In the genomic region with DNA sequence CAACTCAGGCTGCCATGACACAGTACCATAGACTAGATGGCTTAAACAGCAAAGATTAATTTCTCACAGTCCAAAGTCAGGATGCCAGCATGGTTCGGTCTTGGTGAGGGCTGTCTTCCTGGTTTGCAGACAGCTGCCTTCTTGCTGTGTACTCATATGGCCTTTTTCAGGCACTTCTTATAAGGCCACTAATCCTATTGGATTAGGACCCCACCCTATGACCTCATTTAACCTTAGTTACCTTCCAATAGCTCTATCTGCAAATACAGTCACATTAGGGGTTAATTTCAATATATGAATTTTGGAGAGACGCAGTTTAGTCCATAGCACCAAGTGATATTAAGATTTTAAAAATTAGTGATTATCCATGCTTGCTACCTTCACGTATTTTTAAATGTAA, we compare ENCODE assay signal across 29 cellular contexts.
"Had no signal": no experiment of that assay in that cellular context is flagged by ENCODE, and none has a peak within 500 bp of the region (broad histone marks: within the 10 kb centered on the region; RNA-seq: fewer than 3 reads in every experiment).

No MANE protein-coding gene starts in this region.

- H3K4me2 ChIP-seq: hepatocyte had no signal

- H3K27me3 Mint-ChIP-seq: dendritic cell treated with granulocyte-macrophage colony-stimulating factor and Interleukin-4, amounts not matched to agents 40 ng/mL and 50 ng/mL, for 4 days; effector memory CD8-positive, alpha-beta T cell had no signal

- H3K9me3 ChIP-seq: colonic mucosa, gastrocnemius medialis had no signal

- H3K27ac Mint-ChIP-seq: dendritic cell treated with granulocyte-macrophage colony-stimulating factor and Interleukin-4, amounts not matched to agents 40 ng/mL and 50 ng/mL, for 4 days; effector memory CD8-positive, alpha-beta T cell; endodermal cell had no signal

- ATAC-seq: effector memory CD8-positive, alpha-beta T cell; foreskin keratinocyte; gastrocnemius medialis; gastroesophageal sphincter; heart left ventricle; heart right ventricle had no signal

- H3K9me3 Mint-ChIP-seq: dendritic cell treated with granulocyte-macrophage colony-stimulating factor and Interleukin-4, amounts not matched to agents 40 ng/mL and 50 ng/mL, for 4 days; endodermal cell had no signal

- H2AFZ ChIP-seq: hepatocyte had no signal

- H3K36me3 ChIP-seq: colonic mucosa, esophagus muscularis mucosa, esophagus squamous epithelium, gastrocnemius medialis, gastroesophageal sphincter, heart left ventricle, heart right ventricle had no signal

- H3K4me3 ChIP-seq: colonic mucosa, coronary artery, dorsolateral prefrontal cortex, esophagus muscularis mucosa, esophagus squamous epithelium, gastrocnemius medialis, gastroesophageal sphincter, heart left ventricle, heart right ventricle, hepatocyte had no signal

- FAIRE-seq: colon, endometrium, endothelial cell of umbilical vein, frontal cortex had no signal

- H3K79me2 ChIP-seq: hepatocyte had no signal

- H3K4me3 Mint-ChIP-seq: dendritic cell treated with granulocyte-macrophage colony-stimulating factor and Interleukin-4, amounts not matched to agents 40 ng/mL and 50 ng/mL, for 4 days; effector memory CD8-positive, alpha-beta T cell; endodermal cell had no signal

- H3K27me3 ChIP-seq: colonic mucosa, esophagus muscularis mucosa, esophagus squamous epithelium, foreskin keratinocyte, gastrocnemius medialis, gastroesophageal sphincter, heart left ventricle, hepatocyte had no signal

- H3K27ac ChIP-seq: colonic mucosa, coronary artery, dorsolateral prefrontal cortex, epithelial cell of prostate, esophagus muscularis mucosa, esophagus squamous epithelium, foreskin keratinocyte, gastrocnemius medialis, gastroesophageal sphincter, heart left ventricle, heart right ventricle, hepatocyte had no signal

- DNase-seq: colonic mucosa; cortex of kidney; dermis blood vessel endothelial cell; dorsolateral prefrontal cortex; effector CD4-positive, alpha-beta T cell; effector CD8-positive, alpha-beta T cell; effector memory CD4-positive, alpha-beta T cell; effector memory CD8-positive, alpha-beta T cell; endodermal cell; erythroblast; esophagus squamous epithelium; foreskin fibroblast; foreskin keratinocyte; foreskin melanocyte; gastrocnemius medialis; glutamatergic neuron; head of caudate nucleus; heart left ventricle; heart right ventricle had no signal

- H3K4me1 ChIP-seq: colonic mucosa, esophagus muscularis mucosa, esophagus squamous epithelium, foreskin keratinocyte, gastrocnemius medialis, gastroesophageal sphincter, heart left ventricle, heart right ventricle had no signal
